8 cellular contexts compared by ENCODE assay signal in the genomic region with DNA sequence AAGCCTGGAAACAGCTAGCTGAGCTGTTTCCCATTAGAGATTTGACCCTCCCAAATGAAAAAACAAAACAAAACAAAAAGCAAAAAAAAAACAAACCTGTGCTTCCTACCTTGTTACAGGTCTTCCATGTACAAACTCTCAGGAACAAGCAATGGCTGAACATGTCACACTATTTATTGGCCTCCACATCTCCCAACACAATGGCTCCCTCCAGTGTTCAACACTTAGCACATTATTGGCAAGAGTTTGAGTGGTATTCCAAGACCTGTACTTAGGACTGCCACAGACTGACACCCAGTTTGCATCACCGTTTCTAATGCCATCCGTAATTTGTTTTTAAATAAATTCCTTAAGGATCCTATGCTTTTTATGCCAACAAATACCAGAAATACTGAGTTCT.
DNase-seq lines count a peak whose midpoint lies in the region; ATAC-seq, FAIRE-seq and TF ChIP-seq lines count a peak whose summit lies in the region.

No MANE protein-coding gene starts in this region.

- no peak overlapping the region for H3K4me3 ChIP-seq in bronchial epithelial cell (ENCODE audit: low read depth, low read length)
- H3K4me3 ChIP-seq in mucosa of descending colon: no peak overlapping the region
- H3K4me3 ChIP-seq in aorta (ENCODE audit: low read length in 2 of 2): no peak overlapping the region

- H3K27me3 ChIP-seq in bronchial epithelial cell (ENCODE audit: control insufficient read depth, insufficient read depth, low read length): no peaks in the 10 kb centered on the region
- no peaks in the 10 kb centered on the region for H3K27me3 ChIP-seq in aorta (ENCODE audit: control insufficient read depth in 1 of 2, insufficient read depth in 2 of 2, low read length in 1 of 2)

- H3K9me3 ChIP-seq in mucosa of descending colon (no peaks in the 10 kb centered on the region), aorta (ENCODE audit: control insufficient read depth, low read length) (no peaks in the 10 kb centered on the region)

- intact Hi-C loops in mucosa of descending colon (cut with DNase I, micrococcal nuclease): loop anchor here in 1 of 2 donors (5.0 kb wide), 1 partner anchor 199 kb away; no protein-coding TSS in a partner anchor
- intact Hi-C loops in aorta (cut with DNase I): no loop called here

- TF ChIP-seq CTCF in bronchial epithelial cell (IDR thresholded peaks at IDR 0.05; ENCODE audit: insufficient read depth, low read length, severe bottlenecking) (peak; percentile 9), mucosa of descending colon (IDR thresholded peaks at IDR 0.05) (no peak)

- WGBS in aorta, 2 donors: 33 to 43% methylated on average over 2 of the region's 2 CpGs

- DNase-seq in GM03348 (ENCODE audit: low spot score): peak; percentile 7
- DNase-seq in NCI-H460 (ENCODE audit: extremely low read depth, low read depth): peak; percentile 40
- peak; percentile 18 for DNase-seq in bronchial epithelial cell (ENCODE audit: low read depth)
- DNase-seq in mucosa of descending colon: peak in 1 of 3 donors; percentile 37
- DNase-seq in OCI-M2 (lab: John Stamatoyannopoulos, UW; ENCODE audit: unreplicated experiment): no peak
- no peak for DNase-seq in aorta

- no peaks in the 10 kb centered on the region for H3K4me1 ChIP-seq in mucosa of descending colon (ENCODE audit: low read depth)
- H3K4me1 ChIP-seq in aorta (ENCODE audit: control insufficient read depth in 1 of 2, insufficient read depth in 2 of 2, low read length in 2 of 2): no peaks in the 10 kb centered on the region

- ATAC-seq in HG02798 (IDR thresholded peaks at IDR 0.05; ENCODE audit: poor library complexity, unreplicated experiment) (peak; percentile 65), mucosa of descending colon (peak; percentile 76), aorta (ENCODE audit: low FRiP score) (no peak), GM21390 (IDR thresholded peaks at IDR 0.05; ENCODE audit: unreplicated experiment) (no peak)

- no peaks in the 10 kb centered on the region for H3K36me3 ChIP-seq in bronchial epithelial cell (ENCODE audit: control insufficient read depth, insufficient read depth, low read length)
- no peaks in the 10 kb centered on the region for H3K36me3 ChIP-seq in mucosa of descending colon (ENCODE audit: low read depth)
- H3K36me3 ChIP-seq in aorta (ENCODE audit: control insufficient read depth in 1 of 2, insufficient read depth in 2 of 2, low read length in 1 of 2): no peaks in the 10 kb centered on the region

- peak; percentile 52 for FAIRE-seq in bronchial epithelial cell (lab: Jason Lieb, UNC)

- H3K27ac ChIP-seq in aorta (ENCODE audit: low read depth in 1 of 2, low read length in 2 of 2): no peak overlapping the region

Comparison
In these comparisons a context has a peak if more than half of its experiments do, and no peak if none do; other contexts are left out.
1. DNase-seq: peak in GM03348 (single experiment), NCI-H460 (single experiment) and bronchial epithelial cell (single experiment); none in OCI-M2 (single experiment) and aorta (0 of 2).
2. ATAC-seq: peak in HG02798 (single experiment) and mucosa of descending colon (single experiment); none in aorta (single experiment) and GM21390 (single experiment).